ENCODE assay signal across 8 cellular contexts in the genomic region with DNA sequence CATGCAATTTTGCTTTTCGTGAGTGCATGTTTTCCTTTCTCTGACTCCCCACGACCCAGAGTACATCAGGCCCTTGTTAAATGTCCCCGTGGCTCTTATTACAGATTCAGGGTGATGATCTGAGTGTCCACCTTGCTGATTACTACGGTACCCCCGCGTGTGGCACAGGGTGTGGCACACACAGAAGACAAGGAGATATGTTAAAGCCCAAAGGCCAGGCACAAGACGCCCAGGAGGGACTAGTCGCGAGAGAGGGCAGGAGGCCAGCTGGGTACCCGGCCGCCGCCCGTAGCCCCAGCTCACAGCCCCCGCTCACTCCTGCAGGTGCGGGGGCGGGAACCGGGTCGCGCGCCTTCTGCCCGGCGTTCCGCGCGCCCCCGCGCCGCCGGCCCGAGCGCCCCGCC. TPM values are rescaled to one million over a fixed set of nuclear protein-coding genes. Genes with fewer than 3 reads are reported as not detected.
DNase-seq lines count a peak whose midpoint lies in the region; ATAC-seq, FAIRE-seq and TF ChIP-seq lines count a peak whose summit lies in the region.

No MANE protein-coding gene starts in this region.

- DNase-seq in activated CD4-positive, alpha-beta T cell treated with anti-CD3 and anti-CD28 coated beads for 1 hour = peak; percentile 78
- no peak for DNase-seq in activated CD4-positive, alpha-beta T cell treated with anti-CD3 and anti-CD28 coated beads, Interleukin-2, amount 50 U/mL, for 48 hours
- no peak for DNase-seq in glutamatergic neuron
- no peak for DNase-seq in small intestine
- no peak for DNase-seq in midbrain (lab: John Stamatoyannopoulos, UW)
- no peak for DNase-seq in SIG-M5 (lab: John Stamatoyannopoulos, UW)

- no peaks in the 10 kb centered on the region for H3K9me3 ChIP-seq in SU-DHL-6 (ENCODE audit: insufficient read depth, low read length)
- H3K9me3 ChIP-seq in small intestine (ENCODE audit: control insufficient read depth, low read depth) = no peaks in the 10 kb centered on the region

- peak overlapping the region; percentile 75 for H2AFZ ChIP-seq in SU-DHL-6 (ENCODE audit: low read depth, low read length, severe bottlenecking)

- no peak overlapping the region for H3K27ac ChIP-seq in SU-DHL-6 (ENCODE audit: low read depth, low read length)
- H3K27ac ChIP-seq in small intestine (ENCODE audit: low read depth in 1 of 2, low read length in 1 of 2) = peak overlapping the region; percentile 68 to 92

- no peak for ATAC-seq in HG03025 (IDR thresholded peaks at IDR 0.05; ENCODE audit: low FRiP score, unreplicated experiment)

- H3K36me3 Mint-ChIP-seq in glutamatergic neuron (ENCODE audit: unreplicated experiment) = no peaks in the 10 kb centered on the region

- peak overlapping the region; percentile 94 for H3K9ac ChIP-seq in SU-DHL-6 (ENCODE audit: low read length)

- peak overlapping the region; percentile 96 for H3K4me3 Mint-ChIP-seq in glutamatergic neuron (ENCODE audit: unreplicated experiment)

- no peaks in the 10 kb centered on the region for H3K4me1 ChIP-seq in small intestine (ENCODE audit: control insufficient read depth in 2 of 2, insufficient read depth in 1 of 2, low read depth in 1 of 2, low read length in 1 of 2)

- H3K27me3 ChIP-seq in SU-DHL-6 (ENCODE audit: low read length) = no peaks in the 10 kb centered on the region
- no peaks in the 10 kb centered on the region for H3K27me3 ChIP-seq in small intestine (ENCODE audit: control insufficient read depth in 2 of 2, insufficient read depth in 2 of 2, low read length in 2 of 2)

- H3K79me2 ChIP-seq in SU-DHL-6 (ENCODE audit: insufficient read depth, low read length) = 0 out of 2 replicates have a peak, but pooled peaks cover 5% of the 10 kb centered on the region

- no peaks in the 10 kb centered on the region for H3K9me2 ChIP-seq in SU-DHL-6 (replicated peaks; ENCODE audit: insufficient read depth, low read length)

- peak overlapping the region; percentile 84 for H3K27ac Mint-ChIP-seq in glutamatergic neuron (ENCODE audit: unreplicated experiment)

- H3K4me2 ChIP-seq in SU-DHL-6 (ENCODE audit: low read depth, low read length, poor library complexity, severe bottlenecking) = peak overlapping the region; percentile 67

- 0 out of 2 replicates have a peak, but pooled peaks cover under 1% of the 10 kb centered on the region for H4K20me1 ChIP-seq in SU-DHL-6 (ENCODE audit: low read depth, low read length)

- peak overlapping the region; percentile 50 for H3K4me3 ChIP-seq in SU-DHL-6 (ENCODE audit: insufficient read depth, low read length, poor library complexity, severe bottlenecking)
- H3K4me3 ChIP-seq in small intestine (ENCODE audit: low read depth in 1 of 2, low read length in 2 of 2) = peak overlapping the region; percentile 92 to 100

- no peaks in the 10 kb centered on the region for H3K4me1 Mint-ChIP-seq in glutamatergic neuron (ENCODE audit: low read depth, unreplicated experiment)

- peaks cover 9% of the 10 kb centered on the region for H3K27me3 Mint-ChIP-seq in glutamatergic neuron (ENCODE audit: unreplicated experiment)

- WGBS in small intestine, 3 donors = 0 to 2% (median 1%) methylated on average over 20 to 32 of the region's 32 CpGs

- TF ChIP-seq CTCF in SU-DHL-6 (IDR thresholded peaks at IDR 0.05; ENCODE audit: insufficient read depth, low read length, poor library complexity, severe bottlenecking) = no peak
- no peak for TF ChIP-seq CTCF in glutamatergic neuron (IDR thresholded peaks at IDR 0.05; ENCODE audit: partially characterized antibody, unreplicated experiment)

- H3K36me3 ChIP-seq in SU-DHL-6 (ENCODE audit: low read length) = no peaks in the 10 kb centered on the region
- H3K36me3 ChIP-seq in small intestine (ENCODE audit: control insufficient read depth in 2 of 2, insufficient read depth in 2 of 2, low read length in 2 of 2) = no peaks in the 10 kb centered on the region

- FAIRE-seq in small intestine (lab: Jason Lieb, UNC) = no peak

- H3F3A ChIP-seq in SU-DHL-6 (ENCODE audit: insufficient read depth) = peaks cover 24% of the 10 kb centered on the region

- peaks cover 9% of the 10 kb centered on the region for H3K9me3 Mint-ChIP-seq in glutamatergic neuron (ENCODE audit: unreplicated experiment)

RNA-seq across cellular contexts. Expression of a gene that starts 0.3 kb away (rescaled TPM):
- total RNA-seq in glutamatergic neuron (ENCODE audit: unreplicated experiment) = 9.1 TPM
- 10 to 100 TPM in 1 of 3 donors, 1 to 10 TPM in 2; 6.7 to 10.8 (median 8.4) TPM for polyA plus RNA-seq in small intestine
